ENCODE assay signal across 29 cellular contexts in the genomic region with DNA sequence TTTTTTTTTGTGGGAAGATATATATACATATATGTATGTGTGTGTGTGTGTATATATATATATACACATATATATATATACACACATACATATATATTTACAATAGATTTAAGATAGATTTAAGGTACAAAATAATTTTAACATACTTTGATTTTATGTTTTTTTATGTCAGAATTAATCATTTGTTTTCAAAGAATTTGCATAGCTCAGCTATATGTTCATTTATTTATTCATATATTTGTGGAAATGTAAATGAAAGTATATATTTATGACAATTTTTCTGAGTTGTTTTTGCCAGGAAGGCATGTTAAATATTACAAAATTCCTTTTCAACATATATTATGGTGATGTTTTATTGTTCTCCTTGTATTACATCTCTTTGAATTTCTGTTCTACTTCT.
"Had no signal": no experiment of that assay in that cellular context is flagged by ENCODE, and none has a peak within 500 bp of the region (broad histone marks: within the 10 kb centered on the region; RNA-seq: fewer than 3 reads in every experiment).

No MANE protein-coding gene starts in this region.

- ATAC-seq: naive thymus-derived CD8-positive, alpha-beta T cell; natural killer cell treated with Interleukin-12 subunit alpha and Interleukin-12 subunit beta and Interleukin-15 and Interleukin-18, amount 100 ng/mL, for 72 hours; psoas muscle; right cardiac atrium; sciatic nerve; stimulated activated effector memory CD8-positive, alpha-beta T cell treated with anti-CD3 and anti-CD28 coated beads, Interleukin-12 subunit alpha, Interleukin-12 subunit beta, amount 100 ng/mL, for 72 hours; stimulated activated naive B cell treated with anti-CD40 and anti-IgM and Interleukin-4, amounts not matched to agents 10 μg/mL and 1 μg/mL and 100 μg/mL, for 72 hours had no signal

- H3K4me1 Mint-ChIP-seq: naive thymus-derived CD8-positive, alpha-beta T cell; nephron progenitor cell; neural crest cell; stimulated activated effector memory CD8-positive, alpha-beta T cell treated with anti-CD3 and anti-CD28 coated beads, Interleukin-12 subunit alpha, Interleukin-12 subunit beta, amount 100 ng/mL, for 72 hours; stimulated activated naive B cell treated with anti-CD40 and anti-IgM and Interleukin-4, amounts not matched to agents 10 μg/mL and 1 μg/mL and 100 μg/mL, for 72 hours had no signal

- H3K36me3 Mint-ChIP-seq: naive thymus-derived CD8-positive, alpha-beta T cell; natural killer cell treated with Interleukin-12 subunit alpha and Interleukin-12 subunit beta and Interleukin-15 and Interleukin-18, amount 100 ng/mL, for 72 hours; stimulated activated effector memory CD8-positive, alpha-beta T cell treated with anti-CD3 and anti-CD28 coated beads, Interleukin-12 subunit alpha, Interleukin-12 subunit beta, amount 100 ng/mL, for 72 hours; stimulated activated naive B cell treated with anti-CD40 and anti-IgM and Interleukin-4, amounts not matched to agents 10 μg/mL and 1 μg/mL and 100 μg/mL, for 72 hours had no signal

- H3K27me3 ChIP-seq: neutrophil, stomach, thyroid gland, tibial nerve, upper lobe of left lung, vagina had no signal

- H3K4me3 Mint-ChIP-seq: naive thymus-derived CD8-positive, alpha-beta T cell; natural killer cell treated with Interleukin-12 subunit alpha and Interleukin-12 subunit beta and Interleukin-15 and Interleukin-18, amount 100 ng/mL, for 72 hours; nephron progenitor cell; neural crest cell; stimulated activated effector memory CD8-positive, alpha-beta T cell treated with anti-CD3 and anti-CD28 coated beads, Interleukin-12 subunit alpha, Interleukin-12 subunit beta, amount 100 ng/mL, for 72 hours; stimulated activated naive B cell treated with anti-CD40 and anti-IgM and Interleukin-4, amounts not matched to agents 10 μg/mL and 1 μg/mL and 100 μg/mL, for 72 hours; stimulated activated naive CD8-positive, alpha-beta T cell treated with anti-CD3 and anti-CD28 coated beads, Interleukin-15, Interleukin-2, amounts not matched to agents 100 ng/mL and 50 ng/mL, for 24 hours had no signal

- DNase-seq: naive thymus-derived CD8-positive, alpha-beta T cell; nephron progenitor cell; nucleus accumbens; posterior cingulate gyrus; psoas muscle; right cardiac atrium; stimulated activated CD4-positive, alpha-beta T cell treated with anti-CD3 and anti-CD28 coated beads, Interleukin-15, amount 100 ng/mL, for 24 hours; stimulated activated CD4-positive, alpha-beta T cell treated with anti-CD3 and anti-CD28 coated beads, Interleukin-2, amount 100 ng/mL, for 24 hours; stimulated activated CD4-positive, alpha-beta T cell treated with anti-CD3 and anti-CD28 coated beads, Interleukin-2, amount 100 ng/mL, for 48 hours; stimulated activated CD4-positive, alpha-beta T cell treated with anti-CD3 and anti-CD28 coated beads, Interleukin-4, amount 100 ng/mL, for 24 hours; stimulated activated naive B cell treated with anti-CD40 and anti-IgM and Interleukin-4, amounts not matched to agents 10 μg/mL and 1 μg/mL and 100 μg/mL, for 72 hours; stimulated activated naive CD4-positive, alpha-beta T cell treated with Interleukin-2 at 50 U/mL for 16 hours; stomach; thyroid gland; trophoblast cell; upper lobe of left lung had no signal

- H3K9me3 Mint-ChIP-seq: nephron progenitor cell; stimulated activated naive B cell treated with anti-CD40 and anti-IgM and Interleukin-4, amounts not matched to agents 10 μg/mL and 1 μg/mL and 100 μg/mL, for 72 hours; stimulated activated naive CD8-positive, alpha-beta T cell treated with anti-CD3 and anti-CD28 coated beads, Interleukin-15, Interleukin-2, amounts not matched to agents 100 ng/mL and 50 ng/mL, for 24 hours had no signal

- H3K9me3 ChIP-seq: neutrophil, psoas muscle, thoracic aorta, thyroid gland, tibial nerve, upper lobe of left lung, vagina had no signal

- H3K4me3 ChIP-seq: psoas muscle, skin epidermis, stomach, thoracic aorta, thyroid gland, tibial nerve, upper lobe of left lung, vagina had no signal

- H3K27ac ChIP-seq: neutrophil, parathyroid adenoma, psoas muscle, skin epidermis, stomach, thoracic aorta, thyroid gland, tibial nerve, upper lobe of left lung, vagina had no signal

- H3K27ac Mint-ChIP-seq: naive thymus-derived CD8-positive, alpha-beta T cell; natural killer cell treated with Interleukin-12 subunit alpha and Interleukin-12 subunit beta and Interleukin-15 and Interleukin-18, amount 100 ng/mL, for 72 hours; nephron progenitor cell; progenitor cell of endocrine pancreas; stimulated activated effector memory CD8-positive, alpha-beta T cell treated with anti-CD3 and anti-CD28 coated beads, Interleukin-12 subunit alpha, Interleukin-12 subunit beta, amount 100 ng/mL, for 72 hours; stimulated activated naive B cell treated with anti-CD40 and anti-IgM and Interleukin-4, amounts not matched to agents 10 μg/mL and 1 μg/mL and 100 μg/mL, for 72 hours; stimulated activated naive CD8-positive, alpha-beta T cell treated with anti-CD3 and anti-CD28 coated beads, Interleukin-15, Interleukin-2, amounts not matched to agents 100 ng/mL and 50 ng/mL, for 24 hours had no signal

- H3K9ac ChIP-seq: parathyroid adenoma had no signal

- H3K27me3 Mint-ChIP-seq: naive thymus-derived CD8-positive, alpha-beta T cell; natural killer cell treated with Interleukin-12 subunit alpha and Interleukin-12 subunit beta and Interleukin-15 and Interleukin-18, amount 100 ng/mL, for 72 hours; progenitor cell of endocrine pancreas; stimulated activated naive B cell treated with anti-CD40 and anti-IgM and Interleukin-4, amounts not matched to agents 10 μg/mL and 1 μg/mL and 100 μg/mL, for 72 hours; stimulated activated naive CD8-positive, alpha-beta T cell treated with anti-CD3 and anti-CD28 coated beads, Interleukin-15, Interleukin-2, amounts not matched to agents 100 ng/mL and 50 ng/mL, for 24 hours had no signal

- FAIRE-seq: urothelium cell line had no signal

- H3K79me2 ChIP-seq: parathyroid adenoma had no signal

- H3K4me1 ChIP-seq: parathyroid adenoma, psoas muscle, stomach, thyroid gland, tibial nerve, upper lobe of left lung, vagina had no signal

- H2AFZ ChIP-seq: parathyroid adenoma had no signal

- H3K36me3 ChIP-seq: neutrophil, stomach, thoracic aorta, thyroid gland, tibial nerve, upper lobe of left lung, vagina had no signal
